In genomic region chr10:45008524-45009161, GRCh38 we compare ENCODE assay signal across 8 cellular contexts. TPM values are rescaled to one million over a fixed set of nuclear protein-coding genes. Genes with fewer than 3 reads are reported as not detected.
A peak's percentile ranks its signal among the peaks of the same experiment; 100 is the strongest.
DNase-seq lines count a peak whose midpoint lies in the region; ATAC-seq and TF ChIP-seq lines count a peak whose summit lies in the region.

No MANE protein-coding gene starts in this region.

- no peaks in the 10 kb centered on the region for H3K27me3 Mint-ChIP-seq in type B pancreatic cell

- no TSS peak for BruUV-seq in PC-9 (replicated peaks; lab: Mats Ljungman, UMichigan)

- 0 out of 2 replicates have a peak, but pooled peaks cover 4% of the 10 kb centered on the region for H3F3A ChIP-seq in PC-9 (ENCODE audit: insufficient read depth, low read depth)

- no peak overlapping the region for H2AFZ ChIP-seq in PC-9

- H3K4me3 ChIP-seq in HAP-1 (no peak overlapping the region), LNCaP clone FGC (ENCODE audit: low read depth, low read length) (no peak overlapping the region), PC-9 (no peak overlapping the region), left lung (no peak overlapping the region)

- peaks cover 8% of the 10 kb centered on the region; the same call in 1 of the 2 replicates for H3K36me3 ChIP-seq in HAP-1 (replicated peaks)
- H3K36me3 ChIP-seq in PC-9 (ENCODE audit: low read depth): peaks cover 10% of the 10 kb centered on the region; the same call in 1 of the 2 replicates
- H3K36me3 ChIP-seq in left lung: peaks cover 0 to 9% of the 10 kb centered on the region in 2 donors

- H4K20me1 ChIP-seq in PC-9 (ENCODE audit: insufficient read depth): no peaks in the 10 kb centered on the region

- no peaks in the 10 kb centered on the region for H3K4me1 Mint-ChIP-seq in type B pancreatic cell (ENCODE audit: unreplicated experiment)

- H3K79me2 ChIP-seq in PC-9 (ENCODE audit: low read depth): no peaks in the 10 kb centered on the region

- intact Hi-C loops in PC-9 (cut with micrococcal nuclease; ENCODE audit: unreplicated experiment): loop anchor here (2.0 to 10.0 kb wide), 4 partner anchors 76 to 459 kb away; partner anchors contain the start of gene ALOX5
- intact Hi-C loops in left lung (cut with DNase I): no loop called here

- H3K36me3 Mint-ChIP-seq in activated naive CD4-positive, alpha-beta T cell treated with anti-CD3 and anti-CD28 coated beads, Interleukin-2, amount 50 U/mL, for 72 hours: peaks cover 19 to 20% of the 10 kb centered on the region in 2 donors
- peaks cover 24% of the 10 kb centered on the region for H3K36me3 Mint-ChIP-seq in type B pancreatic cell

- POLR2A ChIA-PET in PC-9 (lab: Charles Lee; ENCODE audit: unreplicated experiment): no interaction called here

- H3K9me3 ChIP-seq in HAP-1 (no peaks in the 10 kb centered on the region), PC-9 (ENCODE audit: insufficient read depth, low read depth) (peaks cover 3% of the 10 kb centered on the region; the same call in 1 of the 2 replicates), left lung (no peaks in the 10 kb centered on the region)

- H3K4me2 ChIP-seq in PC-9: no peak overlapping the region

- peaks cover 3% of the 10 kb centered on the region; the same call in 1 of the 2 replicates for H3K4me1 ChIP-seq in HAP-1
- H3K4me1 ChIP-seq in PC-9 (replicated peaks; ENCODE audit: insufficient read depth): no peaks in the 10 kb centered on the region
- H3K4me1 ChIP-seq in left lung: peaks cover 0 to 23% of the 10 kb centered on the region in 2 donors

- ATAC-seq in activated naive CD4-positive, alpha-beta T cell treated with anti-CD3 and anti-CD28 coated beads, Interleukin-2, amount 50 U/mL, for 72 hours: peak; percentile 56 to 58
- peak; percentile 99 for ATAC-seq in left lung

- no peaks in the 10 kb centered on the region for H3K27me3 ChIP-seq in HAP-1 (ENCODE audit: low read depth)
- H3K27me3 ChIP-seq in PC-9 (ENCODE audit: insufficient read depth, low read depth): no peaks in the 10 kb centered on the region
- no peaks in the 10 kb centered on the region for H3K27me3 ChIP-seq in left lung

- peak in 1 of 2 donors; percentile 25 for DNase-seq in activated naive CD4-positive, alpha-beta T cell treated with anti-CD3 and anti-CD28 coated beads, Interleukin-2, amount 50 U/mL, for 72 hours (ENCODE audit: low spot score in 2 of 2)
- no peak for DNase-seq in activated naive CD4-positive, alpha-beta T cell treated with anti-CD3 and anti-CD28 coated beads, Interleukin-2, amount 50 U/mL, for 16 hours
- DNase-seq in HAP-1 (ENCODE audit: low spot score in 2 of 2) (peak; percentile 65 to 91), LNCaP clone FGC (ENCODE audit: low read depth) (peak; percentile 71), PC-9 (peak; percentile 54 to 84), cerebellum (ENCODE audit: low spot score) (peak; percentile 57), left lung (no peak), type B pancreatic cell (ENCODE audit: extremely low spot score, unreplicated experiment) (no peak)

- peak; percentile 93 for TF ChIP-seq CTCF in LNCaP clone FGC (IDR thresholded peaks at IDR 0.05; ENCODE audit: control insufficient read depth, extremely low read depth, insufficient read depth)
- TF ChIP-seq CTCF in PC-9 (conservative IDR thresholded peaks at IDR 0.05): peak; percentile 92
- peak; percentile 75 to 78 for TF ChIP-seq CTCF in left lung (IDR thresholded peaks at IDR 0.05)
- peak; percentile 90 for TF ChIP-seq CTCF in type B pancreatic cell (conservative IDR thresholded peaks at IDR 0.05)

- in situ Hi-C loops in HAP-1 (cut with MboI; ENCODE audit: low sequenced_read_pairs): loop anchor here (25.0 kb wide), 1 partner anchor 454 kb away; no protein-coding TSS in a partner anchor

- H3K4me3 Mint-ChIP-seq in type B pancreatic cell: no peak overlapping the region

- no peaks in the 10 kb centered on the region for H3K9me2 ChIP-seq in PC-9 (ENCODE audit: insufficient read depth)

- no peak overlapping the region for H3K27ac Mint-ChIP-seq in activated naive CD4-positive, alpha-beta T cell treated with anti-CD3 and anti-CD28 coated beads, Interleukin-2, amount 50 U/mL, for 72 hours
- no peak overlapping the region for H3K27ac Mint-ChIP-seq in type B pancreatic cell

- peaks cover 9 to 15% of the 10 kb centered on the region in 2 donors for H3K9me3 Mint-ChIP-seq in activated naive CD4-positive, alpha-beta T cell treated with anti-CD3 and anti-CD28 coated beads, Interleukin-2, amount 50 U/mL, for 72 hours
- H3K9me3 Mint-ChIP-seq in type B pancreatic cell: no peaks in the 10 kb centered on the region

- H3K27ac ChIP-seq in PC-9 (no peak overlapping the region), left lung (no peak overlapping the region)

- CTCF ChIA-PET in PC-9 (lab: Charles Lee): no interaction called here

RNA-seq across cellular contexts. Expression of gene ZNF22, which starts 7.9 kb away (rescaled TPM):
- 10 to 100 TPM in 1 of 2 donors, 1 to 10 TPM in 1; 3.1 to 20.9 TPM for total RNA-seq in activated naive CD4-positive, alpha-beta T cell treated with anti-CD3 and anti-CD28 coated beads, Interleukin-2, amount 50 U/mL, for 72 hours
- 22.4 and 29.9 TPM in 2 replicates for total RNA-seq in PC-9 (2021)
- total RNA-seq in cerebellum: 34.9 TPM
- 10 to 100 TPM; 19.3 to 24.0 TPM for total RNA-seq in left lung
- total RNA-seq in type B pancreatic cell (ENCODE audit: low replicate concordance): 23.5 and 39.0 TPM in 2 replicates

RNA-seq across cellular contexts. Expression of gene DEPP1, which starts 30.0 kb away (rescaled TPM):
- total RNA-seq in activated naive CD4-positive, alpha-beta T cell treated with anti-CD3 and anti-CD28 coated beads, Interleukin-2, amount 50 U/mL, for 72 hours: 1 to 10 TPM in 1 of 2 donors, under 1 TPM in 1; 0.32 to 1.7 TPM
- total RNA-seq in PC-9 (2021) (13.2 and 15.1 TPM in 2 replicates), cerebellum (9.9 TPM), left lung (10 to 100 TPM; 25.4 to 33.9 TPM), type B pancreatic cell (ENCODE audit: low replicate concordance) (25.7 and 53.0 TPM in 2 replicates)

RNA-seq across cellular contexts. Expression of gene RASSF4, which starts 49.0 kb away (rescaled TPM):
- 1 to 10 TPM; 1.5 to 4.1 TPM for total RNA-seq in activated naive CD4-positive, alpha-beta T cell treated with anti-CD3 and anti-CD28 coated beads, Interleukin-2, amount 50 U/mL, for 72 hours
- 6.5 and 7.6 TPM in 2 replicates for total RNA-seq in PC-9 (2021)
- 26.5 TPM for total RNA-seq in cerebellum
- total RNA-seq in left lung: 10 to 100 TPM; 52.2 to 54.7 TPM
- total RNA-seq in type B pancreatic cell (ENCODE audit: low replicate concordance): 22.7 and 27.9 TPM in 2 replicates

Comparison
In these comparisons a context has a peak if more than half of its experiments do, and no peak if none do; other contexts are left out.
1. DNase-seq: peak in HAP-1 (2 of 2), LNCaP clone FGC (single experiment), PC-9 (2 of 2) and cerebellum (single experiment); none in activated naive CD4-positive, alpha-beta T cell treated with anti-CD3 and anti-CD28 coated beads, Interleukin-2, amount 50 U/mL, for 16 hours (single experiment), left lung (0 of 2) and type B pancreatic cell (single experiment).
2. Peak in every context shown above with its lines, with median percentiles within 50 percentile points of each other: CTCF ChIP-seq.